23 cellular contexts compared by ENCODE assay signal in genomic region chr9:125398243-125398642, GRCh38.
"Had no signal": no experiment of that assay in that cellular context is flagged by ENCODE, and none has a peak within 500 bp of the region (broad histone marks: within the 10 kb centered on the region; RNA-seq: fewer than 3 reads in every experiment).

No MANE protein-coding gene starts in this region.

- H3K27ac ChIP-seq: colonic mucosa, dorsolateral prefrontal cortex, esophagus muscularis mucosa, gastrocnemius medialis, heart right ventricle, left lung, lower lobe of right lung had no signal

- FAIRE-seq: endothelial cell of umbilical vein, islet of Langerhans, keratinocyte had no signal

- H3K9me3 Mint-ChIP-seq: naive B cell; naive thymus-derived CD8-positive, alpha-beta T cell had no signal

- H3K4me3 Mint-ChIP-seq: mesothelial cell of epicardium; naive B cell; naive thymus-derived CD8-positive, alpha-beta T cell had no signal

- H3K9me3 ChIP-seq: colonic mucosa, esophagus muscularis mucosa, gastrocnemius medialis, heart right ventricle, left lung, lower lobe of right lung, mucosa of descending colon had no signal

- H3K27me3 Mint-ChIP-seq: naive B cell; naive thymus-derived CD8-positive, alpha-beta T cell had no signal

- ATAC-seq: gastrocnemius medialis; heart right ventricle; left cardiac atrium; left lung; left ventricle myocardium superior; lower lobe of right lung; mucosa of descending colon; naive thymus-derived CD8-positive, alpha-beta T cell had no signal

- DNase-seq: colonic mucosa; dermis blood vessel endothelial cell; effector CD4-positive, alpha-beta T cell; effector memory CD4-positive, alpha-beta T cell; foreskin fibroblast; foreskin melanocyte; gastrocnemius medialis; glutamatergic neuron; heart right ventricle; left cardiac atrium; left lung; left ventricle myocardium superior; lower lobe of right lung; mesenchymal stem cell; mucosa of descending colon; naive B cell; naive thymus-derived CD8-positive, alpha-beta T cell had no signal

- H3K4me1 Mint-ChIP-seq: naive B cell; naive thymus-derived CD8-positive, alpha-beta T cell had no signal

- H3K4me1 ChIP-seq: colonic mucosa, esophagus muscularis mucosa, gastrocnemius medialis, heart right ventricle, left lung, lower lobe of right lung had no signal

- H3K36me3 ChIP-seq: colonic mucosa, esophagus muscularis mucosa, gastrocnemius medialis, heart right ventricle, left lung, lower lobe of right lung had no signal

- H3K27ac Mint-ChIP-seq: mesothelial cell of epicardium; naive thymus-derived CD8-positive, alpha-beta T cell had no signal

- H3K4me3 ChIP-seq: colonic mucosa, esophagus muscularis mucosa, gastrocnemius medialis, heart right ventricle, left lung, lower lobe of right lung, mucosa of descending colon had no signal

- H3K36me3 Mint-ChIP-seq: mesothelial cell of epicardium; naive B cell; naive thymus-derived CD8-positive, alpha-beta T cell had no signal

- H3K27me3 ChIP-seq: colonic mucosa, dorsolateral prefrontal cortex, esophagus muscularis mucosa, gastrocnemius medialis, heart right ventricle, left lung had no signal
